ENCODE assay signal across 15 cellular contexts in the genomic region with DNA sequence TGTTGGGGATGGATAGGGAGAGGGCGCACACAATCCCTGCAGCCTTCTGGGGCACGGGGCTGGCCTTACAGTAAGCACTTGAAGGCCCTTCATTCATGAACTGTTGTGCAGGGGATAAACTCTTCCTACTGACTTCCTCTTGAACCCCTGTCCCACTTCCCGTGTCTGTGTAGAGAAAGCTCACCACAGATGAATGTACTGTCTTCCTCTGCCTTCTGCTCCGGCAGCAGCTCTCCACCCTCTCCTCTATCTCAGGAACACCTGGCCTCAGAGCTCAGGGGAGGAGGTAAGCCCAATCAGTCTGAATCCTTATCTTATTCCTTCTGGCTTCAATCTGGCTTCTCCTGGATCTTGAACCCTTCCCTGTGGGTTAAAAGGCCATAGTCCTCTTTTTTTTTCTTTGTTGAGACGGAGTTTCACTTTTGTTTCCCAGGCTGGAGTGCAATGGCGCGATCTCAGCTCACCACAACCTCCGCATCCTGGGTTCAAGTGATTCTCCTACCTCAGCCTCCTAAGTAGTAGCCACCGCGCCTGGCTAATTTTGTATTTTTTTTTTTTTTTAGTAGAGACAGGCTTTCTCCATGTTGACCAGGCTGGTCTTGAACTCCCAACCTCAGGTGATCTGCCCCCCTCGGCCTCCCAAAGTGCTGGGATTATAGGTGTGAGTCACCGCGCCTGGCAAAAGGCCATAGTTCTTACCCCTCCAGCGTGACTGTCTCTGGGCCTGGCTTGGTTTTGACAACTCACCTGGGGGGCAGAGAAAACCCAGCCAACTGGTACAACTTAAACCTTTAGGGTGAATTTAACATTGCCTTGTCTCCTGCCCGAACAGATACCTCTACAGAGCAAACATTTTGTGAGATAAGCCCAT.
A peak's percentile ranks its signal among the peaks of the same experiment; 100 is the strongest.
DNase-seq lines count a peak whose midpoint lies in the region; ATAC-seq lines count a peak whose summit lies in the region.
"Had no signal": no experiment of that assay in that cellular context is flagged by ENCODE, and none has a peak within 500 bp of the region (broad histone marks: within the 10 kb centered on the region; RNA-seq: fewer than 3 reads in every experiment).

No MANE protein-coding gene starts in this region.

- peak overlapping the region; percentile 81 for H3K4me3 Mint-ChIP-seq in central memory CD8-positive, alpha-beta T cell
- H3K4me3 Mint-ChIP-seq in stimulated activated naive CD8-positive, alpha-beta T cell treated with anti-CD3 and anti-CD28 coated beads, Interleukin-15, amount 100 ng/mL, for 72 hours = peak overlapping the region; percentile 72 to 77
- H3K4me3 Mint-ChIP-seq: activated B cell treated with CpG ODN at 0.5 μM for 24 hours, nephron had no signal

- no peaks in the 10 kb centered on the region for H3K27me3 Mint-ChIP-seq in central memory CD8-positive, alpha-beta T cell
- H3K27me3 Mint-ChIP-seq in stimulated activated naive CD8-positive, alpha-beta T cell treated with anti-CD3 and anti-CD28 coated beads, Interleukin-15, amount 100 ng/mL, for 72 hours = no peaks in the 10 kb centered on the region
- H3K27me3 Mint-ChIP-seq: activated B cell treated with CpG ODN at 0.5 μM for 24 hours had no signal

- peak; percentile 66 for ATAC-seq in central memory CD8-positive, alpha-beta T cell (replicated peaks; ENCODE audit: extremely low read depth, poor library complexity, severe bottlenecking)
- ATAC-seq in stimulated activated naive CD8-positive, alpha-beta T cell treated with anti-CD3 and anti-CD28 coated beads, Interleukin-15, amount 100 ng/mL, for 72 hours = no peak
- no peak for ATAC-seq in GM18498 (IDR thresholded peaks at IDR 0.05; ENCODE audit: unreplicated experiment)
- ATAC-seq: upper lobe of right lung had no signal

- no peaks in the 10 kb centered on the region for H3K9me3 Mint-ChIP-seq in central memory CD8-positive, alpha-beta T cell
- no peaks in the 10 kb centered on the region for H3K9me3 Mint-ChIP-seq in stimulated activated naive CD8-positive, alpha-beta T cell treated with anti-CD3 and anti-CD28 coated beads, Interleukin-15, amount 100 ng/mL, for 72 hours
- H3K9me3 Mint-ChIP-seq: activated B cell treated with CpG ODN at 0.5 μM for 24 hours had no signal

- peaks cover 2% of the 10 kb centered on the region for H3K36me3 Mint-ChIP-seq in central memory CD8-positive, alpha-beta T cell (ENCODE audit: insufficient read depth)

- peak overlapping the region; percentile 91 for H3K27ac Mint-ChIP-seq in central memory CD8-positive, alpha-beta T cell (ENCODE audit: low read depth)
- peak overlapping the region; percentile 85 to 96 for H3K27ac Mint-ChIP-seq in stimulated activated naive CD8-positive, alpha-beta T cell treated with anti-CD3 and anti-CD28 coated beads, Interleukin-15, amount 100 ng/mL, for 72 hours
- H3K27ac Mint-ChIP-seq: activated B cell treated with CpG ODN at 0.5 μM for 24 hours, nephron had no signal

- H3K4me1 Mint-ChIP-seq in central memory CD8-positive, alpha-beta T cell = peaks cover 43% of the 10 kb centered on the region
- peaks cover 33% of the 10 kb centered on the region for H3K4me1 Mint-ChIP-seq in stimulated activated naive CD8-positive, alpha-beta T cell treated with anti-CD3 and anti-CD28 coated beads, Interleukin-15, amount 100 ng/mL, for 72 hours

- peak; percentile 38 for DNase-seq in activated naive CD4-positive, alpha-beta T cell treated with Interleukin-2 at 50 U/mL for 16 hours
- no peak for DNase-seq in activated naive CD4-positive, alpha-beta T cell (lab: John Stamatoyannopoulos, UW)
- DNase-seq in activated CD4-positive, alpha-beta T cell treated with anti-CD3 and anti-CD28 coated beads, Interleukin-2, amount 50 U/mL, for 48 hours = peak; percentile 25 to 48
- no peak for DNase-seq in central memory CD8-positive, alpha-beta T cell (ENCODE audit: low spot score in 2 of 2)
- no peak for DNase-seq in stimulated activated naive CD8-positive, alpha-beta T cell treated with anti-CD3 and anti-CD28 coated beads, Interleukin-15, amount 100 ng/mL, for 72 hours
- DNase-seq in HuH-7.5 (ENCODE audit: low spot score) (no peak), retina (no peak)
- DNase-seq: activated B cell treated with CpG ODN at 0.5 μM for 24 hours, MM.1S, NCI-H524 treated with DMSO at 0.1 percent for 48 hours, SIG-M5, sigmoid colon, upper lobe of right lung had no signal

Comparison
In these comparisons a context has a peak if more than half of its experiments do, and no peak if none do; other contexts are left out.
1. DNase-seq: peak in activated naive CD4-positive, alpha-beta T cell treated with Interleukin-2 at 50 U/mL for 16 hours (single experiment) and activated CD4-positive, alpha-beta T cell treated with anti-CD3 and anti-CD28 coated beads, Interleukin-2, amount 50 U/mL, for 48 hours (2 of 2); none in activated naive CD4-positive, alpha-beta T cell (0 of 4), central memory CD8-positive, alpha-beta T cell (0 of 2), stimulated activated naive CD8-positive, alpha-beta T cell treated with anti-CD3 and anti-CD28 coated beads, Interleukin-15, amount 100 ng/mL, for 72 hours (0 of 2), HuH-7.5 (single experiment) and retina (single experiment).